ENCODE assay signal across 8 cellular contexts in the genomic region with DNA sequence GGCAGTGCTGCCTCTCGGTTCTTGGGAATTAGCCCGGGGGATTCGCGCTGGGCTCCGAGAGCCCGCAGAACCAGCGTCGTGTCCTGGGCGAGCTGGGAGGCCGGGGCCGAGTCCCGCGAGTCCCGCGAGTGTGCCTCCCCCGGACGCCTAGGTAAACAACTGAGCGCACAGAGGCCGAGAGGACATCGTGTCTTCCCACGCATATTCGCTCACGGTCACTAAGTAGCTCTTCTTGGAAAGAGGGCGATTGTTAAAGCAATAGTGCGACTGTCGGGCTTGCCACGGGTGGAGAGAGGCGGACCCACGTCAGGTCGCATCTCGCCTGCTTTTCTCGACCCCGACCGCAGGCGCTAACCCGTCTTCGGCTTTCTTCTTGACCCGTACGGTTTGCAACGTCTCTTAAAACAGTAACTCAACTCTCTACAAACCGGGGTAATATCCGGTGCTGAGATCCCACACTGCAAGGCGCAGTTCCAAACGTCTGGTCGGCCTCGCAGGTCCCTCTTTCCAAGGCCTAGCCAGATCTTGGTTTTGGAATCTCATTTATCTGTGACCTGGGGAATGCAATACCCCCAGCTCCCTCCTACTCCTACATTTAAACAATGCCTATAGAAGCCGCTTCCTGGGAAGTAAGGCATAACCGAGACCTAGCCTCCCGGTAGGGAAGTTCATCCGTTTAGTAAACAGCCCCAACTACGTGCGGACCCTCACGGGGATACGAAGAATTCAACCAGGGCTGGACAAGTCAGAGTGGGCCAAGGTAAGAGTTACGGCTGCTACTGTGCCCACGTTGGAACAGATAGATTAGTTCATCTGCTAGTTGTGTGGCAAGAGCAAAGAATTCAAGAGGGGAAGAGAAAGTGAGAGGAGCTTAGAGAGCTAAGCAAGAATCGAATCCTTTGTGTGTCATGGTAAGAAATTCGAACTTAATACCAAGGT. TPM values are rescaled to one million over a fixed set of nuclear protein-coding genes. Genes with fewer than 3 reads are reported as not detected.
DNase-seq lines count a peak whose midpoint lies in the region; ATAC-seq and TF ChIP-seq lines count a peak whose summit lies in the region.

No MANE protein-coding gene starts in this region.

- H3K4me3 Mint-ChIP-seq in CD4-positive, alpha-beta memory T cell = peak overlapping the region; percentile 90 to 97 (median 94)
- H3K4me3 Mint-ChIP-seq in T-helper 2 cell treated with Interferon-gamma antibody and Interleukin-4, amounts not matched to agents 5 μg/mL and 100 μg/mL, for 36 hours = peak overlapping the region; percentile 98

- H3K4me1 Mint-ChIP-seq in CD4-positive, alpha-beta memory T cell = peaks cover 21 to 49% (median 33%) of the 10 kb centered on the region in 4 donors
- peaks cover 42% of the 10 kb centered on the region for H3K4me1 Mint-ChIP-seq in T-helper 2 cell treated with Interferon-gamma antibody and Interleukin-4, amounts not matched to agents 5 μg/mL and 100 μg/mL, for 36 hours (ENCODE audit: low read depth)

- H3K27me3 ChIP-seq in CD4-positive, alpha-beta memory T cell (ENCODE audit: insufficient read depth, low read length) = no peaks in the 10 kb centered on the region

- intact Hi-C loops in CD4-positive, alpha-beta memory T cell (cut with micrococcal nuclease) = loop anchor here (1.0 to 5.0 kb wide), 4 partner anchors 52 to 640 kb away; a partner anchor contains a TSS
- intact Hi-C loops in left colon (cut with DNase I, micrococcal nuclease) = no loop called here

- peak overlapping the region; percentile 25 to 84 for H3K4me3 ChIP-seq in CD4-positive, alpha-beta memory T cell (ENCODE audit: low read length in 2 of 2)
- peak overlapping the region; percentile 78 for H3K4me3 ChIP-seq in coronary artery

- POLR2A ChIA-PET in CD4-positive, alpha-beta memory T cell (lab: Charles Lee; ENCODE audit: partially characterized antibody) = interaction anchor here (0.6 to 5.5 kb wide), 26 partner anchors 9 to 731 kb away, joined by 3 to 195 read pairs (median 8); a partner anchor contains a TSS

- peaks cover 0 to 2% (median 0%) of the 10 kb centered on the region in 8 donors for H3K9me3 Mint-ChIP-seq in CD4-positive, alpha-beta memory T cell
- no peaks in the 10 kb centered on the region for H3K9me3 Mint-ChIP-seq in T-helper 2 cell treated with Interferon-gamma antibody and Interleukin-4, amounts not matched to agents 5 μg/mL and 100 μg/mL, for 36 hours

- peak overlapping the region; percentile 89 for H3K27ac ChIP-seq in CD4-positive, alpha-beta memory T cell (ENCODE audit: low read depth, low read length)
- H3K27ac ChIP-seq in coronary artery = peak overlapping the region; percentile 91 to 98

- ATAC-seq in GM19452 (IDR thresholded peaks at IDR 0.05; ENCODE audit: unreplicated experiment) (peak; percentile 27), HG03460 (IDR thresholded peaks at IDR 0.05; ENCODE audit: unreplicated experiment) (peak; percentile 27), left colon (peak; percentile 38)

- TF ChIP-seq CTCF in coronary artery (IDR thresholded peaks at IDR 0.05) = no peak

- DNase-seq in CD4-positive, alpha-beta memory T cell = peak in 2 of 5 donors; percentile 5 to 58
- DNase-seq in T-helper 2 cell treated with Interferon-gamma antibody and Interleukin-4, amounts not matched to agents 5 μg/mL and 100 μg/mL, for 36 hours (ENCODE audit: low spot score) = peak; percentile 72
- DNase-seq in coronary artery (ENCODE audit: low spot score) (peak; percentile 87), left colon (peak; percentile 45 to 48), NCI-H1417 (lab: John Stamatoyannopoulos, UW) (no peak)
- peak in 2 of 3 experiments; percentile 22 for DNase-seq in stimulated activated CD4-positive, alpha-beta T cell treated with anti-CD3 and anti-CD28 coated beads, TNF-alpha, amount 100 ng/mL, for 24 hours (ENCODE audit: low read depth in 3 of 3)

- peak overlapping the region; percentile 93 to 98 (median 95) for H3K27ac Mint-ChIP-seq in CD4-positive, alpha-beta memory T cell
- peak overlapping the region; percentile 97 for H3K27ac Mint-ChIP-seq in T-helper 2 cell treated with Interferon-gamma antibody and Interleukin-4, amounts not matched to agents 5 μg/mL and 100 μg/mL, for 36 hours

- no peaks in the 10 kb centered on the region for H3K9me3 ChIP-seq in CD4-positive, alpha-beta memory T cell (ENCODE audit: control insufficient read depth in 1 of 2, low read length in 2 of 2)

- CTCF ChIA-PET in CD4-positive, alpha-beta memory T cell (lab: Charles Lee; ENCODE audit: partially characterized antibody) = interaction anchor here (0.6 to 12.4 kb wide), 21 partner anchors 8 to 549 kb away, joined by 3 to 173 read pairs (median 3); no protein-coding TSS in a partner anchor

- no peaks in the 10 kb centered on the region for H3K27me3 Mint-ChIP-seq in CD4-positive, alpha-beta memory T cell
- peaks cover 3% of the 10 kb centered on the region for H3K27me3 Mint-ChIP-seq in T-helper 2 cell treated with Interferon-gamma antibody and Interleukin-4, amounts not matched to agents 5 μg/mL and 100 μg/mL, for 36 hours (ENCODE audit: low read depth)

- H3K4me1 ChIP-seq in CD4-positive, alpha-beta memory T cell (ENCODE audit: insufficient read depth, low read length) = peaks cover 24% of the 10 kb centered on the region

- H3K36me3 Mint-ChIP-seq in CD4-positive, alpha-beta memory T cell = peaks cover 0 to 7% of the 10 kb centered on the region in 2 donors
- peaks cover 29% of the 10 kb centered on the region for H3K36me3 Mint-ChIP-seq in T-helper 2 cell treated with Interferon-gamma antibody and Interleukin-4, amounts not matched to agents 5 μg/mL and 100 μg/mL, for 36 hours (ENCODE audit: low read depth)

- H3K36me3 ChIP-seq in CD4-positive, alpha-beta memory T cell (ENCODE audit: insufficient read depth, low read length) = no peaks in the 10 kb centered on the region

RNA-seq across cellular contexts. Expression of a gene that starts 0.7 kb away (rescaled TPM):
- 1 to 10 TPM; 8.2 to 8.5 TPM for total RNA-seq in CD4-positive, alpha-beta memory T cell
- 1 to 10 TPM; 1.3 to 2.3 TPM for polyA plus RNA-seq in CD4-positive, alpha-beta memory T cell
- 1 to 10 TPM; 4.9 to 5.8 TPM for total RNA-seq in left colon

RNA-seq across cellular contexts. Expression of a gene that starts 52.2 kb away (rescaled TPM):
- total RNA-seq in CD4-positive, alpha-beta memory T cell = 100 to 1,000 TPM; 673 to 718 TPM
- 100 to 1,000 TPM; 156 to 203 TPM for polyA plus RNA-seq in CD4-positive, alpha-beta memory T cell
- 100 to 1,000 TPM in 1 of 2 donors, 10 to 100 TPM in 1; 91.5 to 126 TPM for total RNA-seq in left colon

Comparison
In these comparisons a context has a peak if more than half of its experiments do, and no peak if none do; other contexts are left out.
1. DNase-seq: peak in T-helper 2 cell treated with Interferon-gamma antibody and Interleukin-4, amounts not matched to agents 5 μg/mL and 100 μg/mL, for 36 hours (single experiment), coronary artery (single experiment), left colon (2 of 2) and stimulated activated CD4-positive, alpha-beta T cell treated with anti-CD3 and anti-CD28 coated beads, TNF-alpha, amount 100 ng/mL, for 24 hours (2 of 3); none in NCI-H1417 (0 of 3).
2. RNA of a gene that starts 52.2 kb away (total RNA-seq): 673 to 718 TPM in CD4-positive, alpha-beta memory T cell; 91.5 to 126 TPM in left colon; every median in the first group is over 4 times any median in the second.
3. Peak in every context shown above with its lines, with median percentiles within 50 percentile points of each other: ATAC-seq.